Comparison of ENCODE assay signal across 2 cellular contexts in genomic region chr11:3878036-3878584, GRCh38.
TF ChIP-seq lines count a peak whose summit lies in the region.

No MANE protein-coding gene starts in this region.

TF ChIP-seq in A549, 52 proteins besides CTCF, POLR2A, EP300 and RAD21:
- TF ChIP-seq ZSCAN20 (CRISPR knock-in tag; IDR thresholded peaks at IDR 0.05): no peak
- no peak for TF ChIP-seq HES2 (IDR thresholded peaks at IDR 0.05)
- TF ChIP-seq FOSL2 (IDR thresholded peaks at IDR 0.05): no peak
- no peak for TF ChIP-seq FOSL2 (CRISPR knock-in tag; IDR thresholded peaks at IDR 0.05)
- no peak for TF ChIP-seq ZC3H11A (IDR thresholded peaks at IDR 0.05)
- no peak for TF ChIP-seq NPAS2 (CRISPR knock-in tag; IDR thresholded peaks at IDR 0.05; ENCODE audit: borderline replicate concordance)
- TF ChIP-seq CBX2 (IDR thresholded peaks at IDR 0.05; ENCODE audit: borderline replicate concordance, low read depth): no peak
- no peak for TF ChIP-seq NR3C1 (IDR thresholded peaks at IDR 0.05)
- TF ChIP-seq MYC (IDR thresholded peaks at IDR 0.05; ENCODE audit: borderline replicate concordance, low read length): no peak
- TF ChIP-seq HOXB5 (CRISPR knock-in tag; IDR thresholded peaks at IDR 0.05): no peak
- no peak for TF ChIP-seq RFX5 (IDR thresholded peaks at IDR 0.05)
- no peak for TF ChIP-seq RARB (CRISPR knock-in tag; IDR thresholded peaks at IDR 0.05)
- no peak for TF ChIP-seq FOSB (CRISPR knock-in tag; IDR thresholded peaks at IDR 0.05)
- TF ChIP-seq MAX (IDR thresholded peaks at IDR 0.05): no peak
- no peak for TF ChIP-seq ZFP36 (IDR thresholded peaks at IDR 0.05; ENCODE audit: borderline replicate concordance, partially characterized antibody)
- no peak for TF ChIP-seq SMC3 (IDR thresholded peaks at IDR 0.05)
- no peak for TF ChIP-seq FOXS1 (CRISPR knock-in tag; IDR thresholded peaks at IDR 0.05)
- TF ChIP-seq HOXB13 (CRISPR knock-in tag; IDR thresholded peaks at IDR 0.05; ENCODE audit: low read depth): no peak
- TF ChIP-seq PBX3 (IDR thresholded peaks at IDR 0.05): no peak

TF ChIP-seq in K562, 482 proteins besides CTCF, POLR2A, EP300 and RAD21:
- TF ChIP-seq RBM25 (IDR thresholded peaks at IDR 0.05; ENCODE audit: low read depth, low read length, severe bottlenecking): peak; percentile 98
- TF ChIP-seq DLX4 (CRISPR knock-in tag; IDR thresholded peaks at IDR 0.05): no peak
- TF ChIP-seq ZFP36 (IDR thresholded peaks at IDR 0.05; ENCODE audit: low read depth, low read length, partially characterized antibody): peak; percentile 73
- TF ChIP-seq RCOR1 (IDR thresholded peaks at IDR 0.05; ENCODE audit: borderline replicate concordance in 1 of 2, low read depth in 2 of 2, low read length in 2 of 2): 0 out of 4 replicates have a peak, but pooled peaks of 1 of the 2 experiments have one; percentile 33
- peak in 1 of 2 experiments; percentile 31; a peak in 2 of 4 replicates for TF ChIP-seq KDM1A (IDR thresholded peaks at IDR 0.05)
- peak; percentile 78 for TF ChIP-seq BCOR (IDR thresholded peaks at IDR 0.05)
- TF ChIP-seq ZNF143 (CRISPR knock-in tag; IDR thresholded peaks at IDR 0.05): no peak
- peak; percentile 21; the same call in 1 of the 2 replicates for TF ChIP-seq SMARCA5 (IDR thresholded peaks at IDR 0.05)
- peak; percentile 53; the same call in 1 of the 2 replicates for TF ChIP-seq ADNP (tag; IDR thresholded peaks at IDR 0.05)
- no peak for TF ChIP-seq TCF15 (CRISPR knock-in tag; IDR thresholded peaks at IDR 0.05)
- TF ChIP-seq ARHGAP35 (IDR thresholded peaks at IDR 0.05; ENCODE audit: partially characterized antibody): peak; percentile 43
